ENCODE assay signal across 1 cellular context in genomic region chr1:154982897-154983648, GRCh38.
TF ChIP-seq lines count a peak whose summit lies in the region.

TSS of gene FLAD1 (plus strand) at chr1:154983344. CDS start at chr1:154983695, 351 bp downstream.

TF ChIP-seq in HEK293, 187 proteins besides CTCF, POLR2A, EP300 and RAD21 (continued from another document and continues in another):
- TF ChIP-seq ZSCAN5A (tag by site-specific recombination; IDR thresholded peaks at IDR 0.05) (no peak), ZNF624 (tag by site-specific recombination; IDR thresholded peaks at IDR 0.05) (no peak), ZNF600 (tag by site-specific recombination; IDR thresholded peaks at IDR 0.05) (peak; percentile 95), ZNF37A (tag by site-specific recombination; IDR thresholded peaks at IDR 0.05) (no peak), ZNF654 (tag by site-specific recombination; IDR thresholded peaks at IDR 0.05; ENCODE audit: low read depth) (no peak), SP2 (tag by site-specific recombination; IDR thresholded peaks at IDR 0.05) (peak; percentile 99), ZFHX2 (tag by site-specific recombination; conservative IDR thresholded peaks at IDR 0.05) (peak; percentile 89), PRDM4 (tag by site-specific recombination; IDR thresholded peaks at IDR 0.05) (0 out of 2 replicates have a peak, but pooled peaks have one; percentile 33), BCL11B (tag by site-specific recombination; IDR thresholded peaks at IDR 0.05; ENCODE audit: low read depth) (no peak), ZNF169 (tag by site-specific recombination; IDR thresholded peaks at IDR 0.05) (no peak), BCL6B (tag by site-specific recombination; IDR thresholded peaks at IDR 0.05) (no peak), ZNF571 (tag by site-specific recombination; IDR thresholded peaks at IDR 0.05) (no peak), KLF10 (tag by site-specific recombination; IDR thresholded peaks at IDR 0.05) (peak; percentile 72), ZSCAN16 (tag by site-specific recombination; IDR thresholded peaks at IDR 0.05) (no peak), ZNF223 (tag by site-specific recombination; IDR thresholded peaks at IDR 0.05) (no peak), ZNF610 (tag by site-specific recombination; IDR thresholded peaks at IDR 0.05; ENCODE audit: borderline replicate concordance) (no peak), ZNF302 (tag by site-specific recombination; IDR thresholded peaks at IDR 0.05; ENCODE audit: low read depth) (no peak), ZNF660 (tag by site-specific recombination; IDR thresholded peaks at IDR 0.05) (no peak; the same call in 1 of the 2 replicates), ZNF266 (tag by site-specific recombination; IDR thresholded peaks at IDR 0.05; ENCODE audit: low read depth) (no peak), ZNF488 (tag by site-specific recombination; IDR thresholded peaks at IDR 0.05) (no peak), ZNF121 (tag by site-specific recombination; IDR thresholded peaks at IDR 0.05) (no peak), ZNF248 (tag by site-specific recombination; IDR thresholded peaks at IDR 0.05) (no peak), ZNF560 (tag by site-specific recombination; IDR thresholded peaks at IDR 0.05; ENCODE audit: borderline replicate concordance) (no peak), ZNF18 (tag by site-specific recombination; IDR thresholded peaks at IDR 0.05) (no peak), ZNF311 (tag by site-specific recombination; IDR thresholded peaks at IDR 0.05; ENCODE audit: borderline replicate concordance) (no peak), ZNF239 (tag by site-specific recombination; IDR thresholded peaks at IDR 0.05) (no peak), ZBTB44 (tag by site-specific recombination; IDR thresholded peaks at IDR 0.05) (0 out of 2 replicates have a peak, but pooled peaks have one; percentile 8), BCL11A (tag by site-specific recombination; IDR thresholded peaks at IDR 0.05; ENCODE audit: low read depth) (no peak), ZNF596 (tag by site-specific recombination; IDR thresholded peaks at IDR 0.05) (no peak), ZNF514 (tag by site-specific recombination; IDR thresholded peaks at IDR 0.05) (no peak), ZNF658 (tag by site-specific recombination; IDR thresholded peaks at IDR 0.05) (no peak), HOXC10 (CRISPR knock-in tag; IDR thresholded peaks at IDR 0.05) (no peak), TRIM28 (IDR thresholded peaks at IDR 0.05; ENCODE audit: borderline replicate concordance, low read length) (no peak), ZNF366 (tag by site-specific recombination; conservative IDR thresholded peaks at IDR 0.05) (peak; percentile 98), ZSCAN23 (tag by site-specific recombination; IDR thresholded peaks at IDR 0.05) (no peak), FEZF1 (tag by site-specific recombination; IDR thresholded peaks at IDR 0.05) (no peak), ZNF202 (tag by site-specific recombination; IDR thresholded peaks at IDR 0.05; ENCODE audit: borderline replicate concordance) (no peak), ZNF580 (tag by site-specific recombination; IDR thresholded peaks at IDR 0.05) (peak; percentile 94), ZNF521 (tag by site-specific recombination; IDR thresholded peaks at IDR 0.05) (no peak), ZEB2 (tag by site-specific recombination; IDR thresholded peaks at IDR 0.05) (peak; percentile 64; the same call in 1 of the 2 replicates), ZBTB48 (tag by site-specific recombination; IDR thresholded peaks at IDR 0.05) (no peak), ZNF132 (tag by site-specific recombination; IDR thresholded peaks at IDR 0.05; ENCODE audit: borderline replicate concordance) (no peak), ZNF398 (tag by site-specific recombination; IDR thresholded peaks at IDR 0.05) (no peak), ZNF184 (tag by site-specific recombination; IDR thresholded peaks at IDR 0.05) (no peak), SCRT1 (tag by site-specific recombination; IDR thresholded peaks at IDR 0.05; ENCODE audit: borderline replicate concordance) (no peak), YY1 (tag by site-specific recombination; IDR thresholded peaks at IDR 0.05) (no peak), ZNF513 (tag by site-specific recombination; IDR thresholded peaks at IDR 0.05) (no peak), MYNN (tag by site-specific recombination; IDR thresholded peaks at IDR 0.05; ENCODE audit: borderline replicate concordance) (no peak), ZNF23 (tag by site-specific recombination; IDR thresholded peaks at IDR 0.05; ENCODE audit: borderline replicate concordance) (no peak), ZNF133 (tag by site-specific recombination; IDR thresholded peaks at IDR 0.05) (no peak), ZNF274 (IDR thresholded peaks at IDR 0.05; ENCODE audit: low read length) (no peak), ZNF274 (tag by site-specific recombination; IDR thresholded peaks at IDR 0.05; ENCODE audit: borderline replicate concordance) (no peak), KLF7 (tag by site-specific recombination; IDR thresholded peaks at IDR 0.05; ENCODE audit: borderline replicate concordance) (no peak), TSHZ1 (tag by site-specific recombination; IDR thresholded peaks at IDR 0.05; ENCODE audit: borderline replicate concordance) (no peak), IKZF3 (tag by site-specific recombination; IDR thresholded peaks at IDR 0.05) (no peak), GLI2 (tag by site-specific recombination; IDR thresholded peaks at IDR 0.05; ENCODE audit: borderline replicate concordance, low read depth) (no peak)
